1 cellular context compared by ENCODE assay signal in genomic region chr19:48547722-48548121, GRCh38.
TF ChIP-seq lines count a peak whose summit lies in the region.

No MANE protein-coding gene starts in this region.

TF ChIP-seq in H1, 55 proteins besides CTCF, POLR2A, EP300 and RAD21 (continued from another document):
- TF ChIP-seq POLR2AphosphoS5 (IDR thresholded peaks at IDR 0.05; ENCODE audit: low read depth, low read length), result no peak
- no peak for TF ChIP-seq SUZ12 (IDR thresholded peaks at IDR 0.05; ENCODE audit: low read length)
- no peak for TF ChIP-seq ZNF274 (IDR thresholded peaks at IDR 0.05; ENCODE audit: borderline replicate concordance, extremely low read depth, low read length)
- no peak for TF ChIP-seq BACH1 (IDR thresholded peaks at IDR 0.05; ENCODE audit: low read length)
- TF ChIP-seq KDM1A (IDR thresholded peaks at IDR 0.05; ENCODE audit: borderline replicate concordance, low read length), result no peak
- TF ChIP-seq BCL11A (IDR thresholded peaks at IDR 0.05; ENCODE audit: low read depth in 2 of 2, low read length in 2 of 2), result no peak
- TF ChIP-seq RXRA (IDR thresholded peaks at IDR 0.05; ENCODE audit: insufficient read depth, low read depth, low read length), result no peak
- no peak for TF ChIP-seq RFX5 (IDR thresholded peaks at IDR 0.05; ENCODE audit: borderline replicate concordance, low read depth, low read length)
- no peak for TF ChIP-seq RNF2 (IDR thresholded peaks at IDR 0.05; ENCODE audit: borderline replicate concordance, low read depth, low read length, missing control alignments, poor library complexity, severe bottlenecking)
- no peak for TF ChIP-seq SAP30 (IDR thresholded peaks at IDR 0.05; ENCODE audit: insufficient read depth, insufficient replicate concordance, low read length)
- TF ChIP-seq SIN3A (conservative IDR thresholded peaks at IDR 0.05 in 1 of 2, IDR thresholded peaks at IDR 0.05 in 1 of 2; ENCODE audit: low read depth in 1 of 2, low read length in 2 of 2), result no peak
- no peak for TF ChIP-seq EZH2 (IDR thresholded peaks at IDR 0.05; ENCODE audit: low read depth, low read length, severe bottlenecking)
- no peak for TF ChIP-seq CEBPB (IDR thresholded peaks at IDR 0.05; ENCODE audit: low read depth, low read length)
- no peak for TF ChIP-seq CTBP2 (IDR thresholded peaks at IDR 0.05; ENCODE audit: borderline replicate concordance, insufficient read depth, insufficient read length, low read length)
- TF ChIP-seq MAFK (IDR thresholded peaks at IDR 0.05; ENCODE audit: low read depth, low read length), result no peak
